13 cellular contexts compared by ENCODE assay signal in the genomic region with DNA sequence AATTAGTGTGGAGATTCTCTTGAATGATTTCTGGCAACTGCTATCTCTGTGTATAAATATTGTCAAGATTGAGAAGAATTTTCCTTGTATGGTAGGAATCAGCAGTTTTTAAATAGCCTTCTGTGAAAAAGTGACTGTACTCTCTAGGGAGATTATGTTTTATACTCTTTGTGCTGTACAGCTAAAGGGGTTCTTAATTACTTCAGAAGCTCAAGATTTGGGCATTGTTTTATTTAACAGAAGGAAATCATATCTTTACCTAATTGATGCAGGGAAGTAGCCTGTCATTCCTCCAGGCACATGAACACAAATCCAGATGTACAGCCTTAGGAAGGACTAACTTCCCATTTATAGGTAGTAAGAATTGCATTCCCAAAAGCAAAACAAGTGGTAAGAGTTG. TPM values are rescaled to one million over a fixed set of nuclear protein-coding genes. Genes with fewer than 3 reads are reported as not detected.
DNase-seq lines count a peak whose midpoint lies in the region; ATAC-seq, FAIRE-seq and TF ChIP-seq lines count a peak whose summit lies in the region.
"Had no signal": no experiment of that assay in that cellular context is flagged by ENCODE, and none has a peak within 500 bp of the region (broad histone marks: within the 10 kb centered on the region; RNA-seq: fewer than 3 reads in every experiment).

No MANE protein-coding gene starts in this region.

- H2AFZ ChIP-seq in GM23248, result peak overlapping the region; percentile 92
- no peak overlapping the region for H2AFZ ChIP-seq in GM12878 (ENCODE audit: control insufficient read depth, low read depth, low read length)

- CTCF ChIA-PET in GM12878 (lab: Yijun Ruan, JAX), result interaction anchor here (0.8 to 5.2 kb wide), 4 partner anchors 16 to 225 kb away, joined by 3 to 34 read pairs (median 12); no protein-coding TSS in a partner anchor

- RAD21 ChIA-PET in GM12878 (lab: Charles Lee; ENCODE audit: unreplicated experiment), result interaction anchor here (0.7 to 1.3 kb wide), 4 partner anchors 41 to 225 kb away, joined by 3 to 4 read pairs (median 3); partner anchors contain the start of gene CALHM4

- no peaks in the 10 kb centered on the region for H3K27me3 ChIP-seq in GM23248 (replicated peaks; ENCODE audit: insufficient read depth)
- no peaks in the 10 kb centered on the region; a peak in 1 of 4 replicates for H3K27me3 ChIP-seq in GM12878 (replicated peaks in 1 of 2; ENCODE audit: control insufficient read depth in 2 of 2, insufficient read depth in 2 of 2, low read length in 1 of 2)
- H3K27me3 ChIP-seq in right atrium auricular region, result no peaks in the 10 kb centered on the region
- H3K27me3 ChIP-seq in skeletal muscle tissue (ENCODE audit: control insufficient read depth in 3 of 3, insufficient read depth in 3 of 3, low read length in 3 of 3), result no peaks in the 10 kb centered on the region

- H3K27ac ChIP-seq in GM23248, result peak overlapping the region; percentile 92
- H3K27ac ChIP-seq in GM12878 (ENCODE audit: control insufficient read depth, insufficient read depth), result no peak overlapping the region
- peak overlapping the region; percentile 80 to 88 for H3K27ac ChIP-seq in right atrium auricular region
- H3K27ac ChIP-seq in skeletal muscle tissue (ENCODE audit: low read depth, low read length), result no peak overlapping the region

- H3K4me2 ChIP-seq in GM23248 (ENCODE audit: unreplicated experiment) (peak overlapping the region; percentile 96), GM12878 (ENCODE audit: control insufficient read depth, insufficient read depth) (no peak overlapping the region)

- TF ChIP-seq RAD21 in GM12878 (IDR thresholded peaks at IDR 0.05; ENCODE audit: insufficient read depth, low read depth, low read length), result no peak

- TF ChIP-seq CTCF in GM12878 (IDR thresholded peaks at IDR 0.05 in 2 of 3, conservative IDR thresholded peaks at IDR 0.05 in 1 of 3; ENCODE audit: control insufficient read depth in 2 of 3, extremely low read depth in 1 of 3, insufficient read depth in 1 of 3, low read depth in 3 of 3, low read length in 3 of 3) (no peak), right atrium auricular region (IDR thresholded peaks at IDR 0.05) (no peak)

- H4K20me1 ChIP-seq in GM23248 (ENCODE audit: insufficient read depth), result no peaks in the 10 kb centered on the region
- no peaks in the 10 kb centered on the region for H4K20me1 ChIP-seq in GM12878 (ENCODE audit: control insufficient read depth, insufficient read depth)

- SMC1A ChIA-PET in GM12878 (lab: Charles Lee; ENCODE audit: uncharacterized antibody, unreplicated experiment), result interaction anchor here (0.9 to 2.0 kb wide), 4 partner anchors 10 to 119 kb away, joined by 3 to 13 read pairs (median 4); no protein-coding TSS in a partner anchor

- H3K9me3 ChIP-seq in GM23248 (ENCODE audit: low read depth), result no peaks in the 10 kb centered on the region
- no peaks in the 10 kb centered on the region for H3K9me3 ChIP-seq in GM12878 (replicated peaks; ENCODE audit: control insufficient read depth, insufficient read depth, low read length)
- no peaks in the 10 kb centered on the region for H3K9me3 ChIP-seq in right atrium auricular region
- H3K9me3 ChIP-seq in skeletal muscle tissue (ENCODE audit: control insufficient read depth in 3 of 3, low read length in 3 of 3), result no peaks in the 10 kb centered on the region

- no TSS peak for BruUV-seq in GM12878 (replicated peaks; lab: Mats Ljungman, UMichigan)

- intact Hi-C loops in GM12878 (cut with micrococcal nuclease; ENCODE audit: unreplicated experiment), result no loop called here

- H3K4me3 ChIP-seq in GM23248, result peak overlapping the region; percentile 79
- H3K4me3 ChIP-seq in GM12878, result no peak overlapping the region
- H3K4me3 ChIP-seq in right atrium auricular region, result peak overlapping the region; percentile 34 to 51
- H3K4me3 ChIP-seq in skeletal muscle tissue (ENCODE audit: low read length in 3 of 3), result peak overlapping the region; percentile 30 to 73 (median 61)

- POLR2A ChIA-PET in GM12878 (lab: Charles Lee), result no interaction called here

- no peak for ATAC-seq in GM12878
- ATAC-seq: effector memory CD8-positive, alpha-beta T cell had no signal

- FAIRE-seq in GM12878 (lab: Jason Lieb, UNC), result peak; percentile 31
- FAIRE-seq: urothelium cell line had no signal

- H3K79me2 ChIP-seq in GM23248 (ENCODE audit: insufficient read depth) (peaks cover 38% of the 10 kb centered on the region), GM12878 (ENCODE audit: control insufficient read depth, insufficient read depth, low read length) (no peaks in the 10 kb centered on the region)

- H3K4me1 ChIP-seq in GM23248 (ENCODE audit: insufficient read depth), result peaks cover 15% of the 10 kb centered on the region
- H3K4me1 ChIP-seq in GM12878 (ENCODE audit: control insufficient read depth, insufficient read depth, low read length), result peaks cover 9% of the 10 kb centered on the region
- no peaks in the 10 kb centered on the region for H3K4me1 ChIP-seq in right atrium auricular region
- peaks cover 0 to 5% (median 2%) of the 10 kb centered on the region in 3 donors for H3K4me1 ChIP-seq in skeletal muscle tissue (ENCODE audit: control insufficient read depth in 3 of 3, insufficient read depth in 3 of 3, low read length in 3 of 3)

- DNase-seq in GM23248 (peak; percentile 48), GM12878 (ENCODE audit: low read depth, low spot score) (no peak), right atrium auricular region (ENCODE audit: low spot score) (no peak), SIG-M5 treated with dmso at 0.1 percent for 504 hours (lab: John Stamatoyannopoulos, UW; ENCODE audit: unreplicated experiment) (no peak), OCI-M2 (lab: John Stamatoyannopoulos, UW; ENCODE audit: unreplicated experiment) (no peak), T-helper 2 cell (no peak)
- no peak for DNase-seq in activated CD8-positive, alpha-beta memory T cell treated with anti-CD3 and anti-CD28 coated beads, Interleukin-2, amount 50 U/mL, for 48 hours
- DNase-seq: C1 segment of cervical spinal cord; effector memory CD8-positive, alpha-beta T cell had no signal

- no peaks in the 10 kb centered on the region for H3K36me3 ChIP-seq in GM23248 (ENCODE audit: low read depth)
- H3K36me3 ChIP-seq in GM12878 (ENCODE audit: control insufficient read depth in 2 of 2, insufficient read depth in 2 of 2, low read length in 1 of 2), result no peaks in the 10 kb centered on the region
- H3K36me3 ChIP-seq in right atrium auricular region, result peaks cover 10% of the 10 kb centered on the region
- peaks cover 0 to 5% (median 3%) of the 10 kb centered on the region in 3 donors for H3K36me3 ChIP-seq in skeletal muscle tissue (ENCODE audit: control insufficient read depth in 3 of 3, insufficient read depth in 3 of 3, low read length in 3 of 3)

- H3F3A ChIP-seq in GM23248 (ENCODE audit: insufficient read depth), result peaks cover 17% of the 10 kb centered on the region

- peak overlapping the region; percentile 87 for H3K9ac ChIP-seq in GM23248
- no peak overlapping the region for H3K9ac ChIP-seq in GM12878 (ENCODE audit: control insufficient read depth, insufficient read depth, low read length)
- peak overlapping the region; percentile 24 to 75 (median 43) for H3K9ac ChIP-seq in skeletal muscle tissue (ENCODE audit: low read depth in 1 of 3, low read length in 3 of 3)

- TF ChIP-seq POLR2A in GM12878 (IDR thresholded peaks at IDR 0.05; ENCODE audit: low read depth, low read length), result no peak

- no peaks in the 10 kb centered on the region for H3K9me2 ChIP-seq in GM23248 (ENCODE audit: insufficient read depth)

- in situ Hi-C loops in GM23248 (cut with MboI) (no loop called here), GM12878 (cut with MboI) (no loop called here)

- no peak for TF ChIP-seq EP300 in GM12878 (IDR thresholded peaks at IDR 0.05; ENCODE audit: borderline replicate concordance in 1 of 2, control insufficient read depth in 1 of 2, low read depth in 2 of 2, low read length in 2 of 2)

RNA-seq across cellular contexts. Expression of gene CALHM5, which starts 1.3 kb away (rescaled TPM):
- total RNA-seq in GM23248 (2014; rRNA removed; shearing (Covaris generic)), result 8.2 and 9.8 TPM in 2 replicates
- polyA plus RNA-seq in GM23248 (2016; fragmentation: Nextera tagmentation; extraction: Ambion mirVana) (0.51 TPM in 2 replicates), GM12878 (2011; rRNA removed) (not detected in 2 replicates), GM12878 (2014; fragmentation: Illumina TruSeq; extraction: Trizol) (not detected in 2 replicates), GM12878 (2014; fragmentation: Nextera tagmentation; extraction: Ambion mirVana) (not detected), GM12878 (2014; rRNA removed) (not detected in 2 replicates), GM12878 (2016; fragmentation: Nextera tagmentation; extraction: Ambion mirVana) (not detected)
- total RNA-seq in GM12878 (2013; cell fraction: nucleolus; rRNA removed), result not detected in 2 replicates
- total RNA-seq in GM12878 (2014; rRNA removed) (not detected in 2 replicates), GM12878 (2014; rRNA removed; fragmentation: Illumina TruSeq; extraction: Trizol) (not detected in 2 replicates), GM12878 (2021) (not detected in 2 replicates), right atrium auricular region (1 to 10 TPM; 2.3 to 3.4 TPM), skeletal muscle tissue (4.2 TPM)
- polyA plus RNA-seq in GM12878 (2011; ENCODE audit: low read depth), result not detected
- not detected in 2 replicates for polyA plus RNA-seq in GM12878 (2011; cell fraction: cytosol; rRNA removed)
- polyA plus RNA-seq in GM12878 (2011; cell fraction: nucleus; rRNA removed), result not detected in 2 replicates
- not detected in 2 replicates for polyA plus RNA-seq in GM12878 (2012)
- not detected in 2 replicates for polyA minus RNA-seq in GM12878 (2011; rRNA and poly(A)+ RNA removed)
- not detected in 2 replicates for polyA minus RNA-seq in GM12878 (2011; cell fraction: cytosol; rRNA and poly(A)+ RNA removed)
- not detected in 2 replicates for polyA minus RNA-seq in GM12878 (2011; cell fraction: nucleus; rRNA and poly(A)+ RNA removed)

RNA-seq across cellular contexts. Expression of gene TRAPPC3L, which starts 32.8 kb away (rescaled TPM):
- 1.4 TPM in 1 of 2 replicates, not detected in the other for total RNA-seq in GM23248 (2014; rRNA removed; shearing (Covaris generic))
- polyA plus RNA-seq in GM23248 (2016; fragmentation: Nextera tagmentation; extraction: Ambion mirVana) (0.30 TPM in 1 of 2 replicates, not detected in the other), GM12878 (2011; rRNA removed) (not detected in 2 replicates), GM12878 (2014; fragmentation: Illumina TruSeq; extraction: Trizol) (not detected in 2 replicates), GM12878 (2014; fragmentation: Nextera tagmentation; extraction: Ambion mirVana) (not detected), GM12878 (2014; rRNA removed) (not detected in 2 replicates), GM12878 (2016; fragmentation: Nextera tagmentation; extraction: Ambion mirVana) (not detected)
- not detected in 2 replicates for total RNA-seq in GM12878 (2013; cell fraction: nucleolus; rRNA removed)
- total RNA-seq in GM12878 (2014; rRNA removed) (not detected in 2 replicates), GM12878 (2014; rRNA removed; fragmentation: Illumina TruSeq; extraction: Trizol) (not detected in 2 replicates), GM12878 (2021) (not detected in 2 replicates), right atrium auricular region (under 1 TPM in 1 of 2 donors, not detected in 1; 0.20 TPM), skeletal muscle tissue (0.52 TPM)
- polyA plus RNA-seq in GM12878 (2011; ENCODE audit: low read depth), result not detected
- not detected in 2 replicates for polyA plus RNA-seq in GM12878 (2011; cell fraction: cytosol; rRNA removed)
- not detected in 2 replicates for polyA plus RNA-seq in GM12878 (2011; cell fraction: nucleus; rRNA removed)
- not detected in 2 replicates for polyA plus RNA-seq in GM12878 (2012)
- polyA minus RNA-seq in GM12878 (2011; rRNA and poly(A)+ RNA removed), result not detected in 2 replicates
- polyA minus RNA-seq in GM12878 (2011; cell fraction: cytosol; rRNA and poly(A)+ RNA removed), result 1.5 TPM in 1 of 2 replicates, not detected in the other
- polyA minus RNA-seq in GM12878 (2011; cell fraction: nucleus; rRNA and poly(A)+ RNA removed), result not detected in 2 replicates

RNA-seq across cellular contexts. Expression of gene CALHM4, which starts 40.8 kb away (rescaled TPM):
- not detected in 2 replicates for total RNA-seq in GM23248 (2014; rRNA removed; shearing (Covaris generic))
- not detected in 2 replicates for polyA plus RNA-seq in GM23248 (2016; fragmentation: Nextera tagmentation; extraction: Ambion mirVana)
- not detected in 2 replicates for total RNA-seq in GM12878 (2013; cell fraction: nucleolus; rRNA removed)
- not detected in 2 replicates for total RNA-seq in GM12878 (2014; rRNA removed)
- not detected in 2 replicates for total RNA-seq in GM12878 (2014; rRNA removed; fragmentation: Illumina TruSeq; extraction: Trizol)
- not detected in 2 replicates for total RNA-seq in GM12878 (2021)
- polyA plus RNA-seq in GM12878 (2011; ENCODE audit: low read depth), result not detected
- not detected in 2 replicates for polyA plus RNA-seq in GM12878 (2011; rRNA removed)
- polyA plus RNA-seq in GM12878 (2011; cell fraction: cytosol; rRNA removed), result not detected in 2 replicates
- not detected in 2 replicates for polyA plus RNA-seq in GM12878 (2011; cell fraction: nucleus; rRNA removed)
- polyA plus RNA-seq in GM12878 (2012), result not detected in 2 replicates
- polyA plus RNA-seq in GM12878 (2014; fragmentation: Illumina TruSeq; extraction: Trizol), result not detected in 2 replicates
- not detected for polyA plus RNA-seq in GM12878 (2014; fragmentation: Nextera tagmentation; extraction: Ambion mirVana)
- not detected in 2 replicates for polyA plus RNA-seq in GM12878 (2014; rRNA removed)
- not detected for polyA plus RNA-seq in GM12878 (2016; fragmentation: Nextera tagmentation; extraction: Ambion mirVana)
- polyA minus RNA-seq in GM12878 (2011; rRNA and poly(A)+ RNA removed), result not detected in 2 replicates
- polyA minus RNA-seq in GM12878 (2011; cell fraction: cytosol; rRNA and poly(A)+ RNA removed), result not detected in 2 replicates
- polyA minus RNA-seq in GM12878 (2011; cell fraction: nucleus; rRNA and poly(A)+ RNA removed), result not detected in 2 replicates
- total RNA-seq in right atrium auricular region, result not detected
- total RNA-seq in skeletal muscle tissue, result not detected
- total RNA-seq: myocyte, sciatic nerve had no signal

RNA-seq across cellular contexts. Expression of gene CALHM6, which starts 51.5 kb away (rescaled TPM):
- total RNA-seq in GM23248 (2014; rRNA removed; shearing (Covaris generic)), result not detected in 2 replicates
- polyA plus RNA-seq in GM23248 (2016; fragmentation: Nextera tagmentation; extraction: Ambion mirVana) (1.6 and 1.7 TPM in 2 replicates), GM12878 (2011; rRNA removed) (0.15 and 0.48 TPM in 2 replicates), GM12878 (2014; fragmentation: Illumina TruSeq; extraction: Trizol) (0.93 and 1.2 TPM in 2 replicates), GM12878 (2014; fragmentation: Nextera tagmentation; extraction: Ambion mirVana) (1 to 10 TPM; 1.1 to 1.4 TPM), GM12878 (2014; rRNA removed) (1.5 and 2.6 TPM in 2 replicates), GM12878 (2016; fragmentation: Nextera tagmentation; extraction: Ambion mirVana) (1 to 10 TPM; 3.2 to 3.4 TPM)
- total RNA-seq in GM12878 (2013; cell fraction: nucleolus; rRNA removed), result not detected in 2 replicates
- total RNA-seq in GM12878 (2014; rRNA removed) (1.2 and 1.5 TPM in 2 replicates), GM12878 (2014; rRNA removed; fragmentation: Illumina TruSeq; extraction: Trizol) (1.7 and 2.6 TPM in 2 replicates), GM12878 (2021) (0.53 and 1.0 TPM in 2 replicates), right atrium auricular region (1 to 10 TPM; 2.3 to 3.1 TPM), skeletal muscle tissue (8.9 TPM)
- 4.4 TPM for polyA plus RNA-seq in GM12878 (2011; ENCODE audit: low read depth)
- polyA plus RNA-seq in GM12878 (2011; cell fraction: cytosol; rRNA removed), result 0.10 and 0.18 TPM in 2 replicates
- not detected in 2 replicates for polyA plus RNA-seq in GM12878 (2011; cell fraction: nucleus; rRNA removed)
- 11.2 and 13.0 TPM in 2 replicates for polyA plus RNA-seq in GM12878 (2012)
- polyA minus RNA-seq in GM12878 (2011; rRNA and poly(A)+ RNA removed), result not detected in 2 replicates
- polyA minus RNA-seq in GM12878 (2011; cell fraction: cytosol; rRNA and poly(A)+ RNA removed), result not detected in 2 replicates
- 0.38 TPM in 1 of 2 replicates, not detected in the other for polyA minus RNA-seq in GM12878 (2011; cell fraction: nucleus; rRNA and poly(A)+ RNA removed)
- total RNA-seq: myocyte had no signal

RNA-seq across cellular contexts. Expression of gene RWDD1, which starts 58.6 kb away (rescaled TPM):
- 37.7 and 46.0 TPM in 2 replicates for total RNA-seq in GM23248 (2014; rRNA removed; shearing (Covaris generic))
- 102 and 112 TPM in 2 replicates for polyA plus RNA-seq in GM23248 (2016; fragmentation: Nextera tagmentation; extraction: Ambion mirVana)
- total RNA-seq in GM12878 (2013; cell fraction: nucleolus; rRNA removed), result 4.9 TPM in 2 replicates
- 44.6 and 49.9 TPM in 2 replicates for total RNA-seq in GM12878 (2014; rRNA removed)
- total RNA-seq in GM12878 (2014; rRNA removed; fragmentation: Illumina TruSeq; extraction: Trizol), result 74.1 and 74.3 TPM in 2 replicates
- total RNA-seq in GM12878 (2021), result 42.6 and 45.5 TPM in 2 replicates
- 28.3 TPM for polyA plus RNA-seq in GM12878 (2011; ENCODE audit: low read depth)
- 47.8 and 70.2 TPM in 2 replicates for polyA plus RNA-seq in GM12878 (2011; rRNA removed)
- 20.4 and 21.8 TPM in 2 replicates for polyA plus RNA-seq in GM12878 (2011; cell fraction: cytosol; rRNA removed)
- polyA plus RNA-seq in GM12878 (2011; cell fraction: nucleus; rRNA removed), result 10.3 and 12.6 TPM in 2 replicates
- 33.6 and 36.4 TPM in 2 replicates for polyA plus RNA-seq in GM12878 (2012)
- 94.8 and 107 TPM in 2 replicates for polyA plus RNA-seq in GM12878 (2014; fragmentation: Illumina TruSeq; extraction: Trizol)
- 10 to 100 TPM; 57.2 to 87.9 TPM for polyA plus RNA-seq in GM12878 (2014; fragmentation: Nextera tagmentation; extraction: Ambion mirVana)
- 28.4 and 40.1 TPM in 2 replicates for polyA plus RNA-seq in GM12878 (2014; rRNA removed)
- polyA plus RNA-seq in GM12878 (2016; fragmentation: Nextera tagmentation; extraction: Ambion mirVana), result 100 to 1,000 TPM in 1 of 2 experiments, 10 to 100 TPM in 1; 96.5 to 107 TPM
- polyA minus RNA-seq in GM12878 (2011; rRNA and poly(A)+ RNA removed), result 10.3 and 13.5 TPM in 2 replicates
- 7.5 and 8.2 TPM in 2 replicates for polyA minus RNA-seq in GM12878 (2011; cell fraction: cytosol; rRNA and poly(A)+ RNA removed)
- polyA minus RNA-seq in GM12878 (2011; cell fraction: nucleus; rRNA and poly(A)+ RNA removed), result 3.4 and 4.8 TPM in 2 replicates
- total RNA-seq in right atrium auricular region, result 10 to 100 TPM; 42.2 to 46.9 TPM
- total RNA-seq in skeletal muscle tissue, result 8.9 TPM

Comparison
In these comparisons a context has a peak if more than half of its experiments do, and no peak if none do; other contexts are left out.
1. H3K27ac ChIP-seq: peak in GM23248 (single experiment) and right atrium auricular region (2 of 2); none in GM12878 (single experiment) and skeletal muscle tissue (single experiment).